ENCODE assay signal across 3 cellular contexts in genomic region chr4:25525896-25526295, GRCh38.
"Had no signal": no experiment of that assay in that cellular context is flagged by ENCODE, and none has a peak within 500 bp of the region (broad histone marks: within the 10 kb centered on the region; RNA-seq: fewer than 3 reads in every experiment).

No MANE protein-coding gene starts in this region.

- DNase-seq: GDM1, GF-D8 had no signal

- H3K4me3 ChIP-seq: GM12878 had no signal
